In genomic region chr17:74455025-74455585, GRCh38 we compare ENCODE assay signal across 13 cellular contexts. TPM values are rescaled to one million over a fixed set of nuclear protein-coding genes. Genes with fewer than 3 reads are reported as not detected.
DNase-seq lines count a peak whose midpoint lies in the region; ATAC-seq, FAIRE-seq and TF ChIP-seq lines count a peak whose summit lies in the region.
"Had no signal": no experiment of that assay in that cellular context is flagged by ENCODE, and none has a peak within 500 bp of the region (broad histone marks: within the 10 kb centered on the region; RNA-seq: fewer than 3 reads in every experiment).

No MANE protein-coding gene starts in this region.

- TF ChIP-seq CTCF in sigmoid colon (IDR thresholded peaks at IDR 0.05), result no peak

- H3K4me1 ChIP-seq in iPS-20b (ENCODE audit: insufficient read depth, low read length) (peaks cover 17% of the 10 kb centered on the region), sigmoid colon (peaks cover 0 to 29% (median 23%) of the 10 kb centered on the region in 4 donors), SJCRH30 (peaks cover 10% of the 10 kb centered on the region)

- H3K27me3 ChIP-seq in iPS-20b (ENCODE audit: insufficient read depth, low read length), result peaks cover 61% of the 10 kb centered on the region
- no peaks in the 10 kb centered on the region for H3K27me3 ChIP-seq in sigmoid colon
- peaks cover 24% of the 10 kb centered on the region for H3K27me3 ChIP-seq in SJCRH30

- 23 to 60% methylated on average over 16 of the region's 16 CpGs for WGBS in sigmoid colon, 2 donors

- TF ChIP-seq POLR2A in GM12891 (IDR thresholded peaks at IDR 0.05; ENCODE audit: low read depth, low read length) (no peak), sigmoid colon (IDR thresholded peaks at IDR 0.05) (no peak)

- intact Hi-C loops in sigmoid colon (cut with DNase I), result loop anchor here (5.0 kb wide), 1 partner anchor 253 kb away; the partner anchor contains the start of gene RPL38

- DNase-seq in GM12891 (ENCODE audit: insufficient read length, low spot score) (no peak), sigmoid colon (no peak), NCI-H2029 treated with DMSO at 0.1 percent for 48 hours (lab: John Stamatoyannopoulos, UW) (no peak), SJCRH30 (no peak)
- DNase-seq: activated CD4-positive, alpha-beta T cell treated with anti-CD3 and anti-CD28 coated beads, Interleukin-2, amount 50 U/mL, for 48 hours; aorta had no signal

- TF ChIP-seq EP300 in sigmoid colon (IDR thresholded peaks at IDR 0.05), result no peak

- H3K27ac ChIP-seq in angular gyrus (ENCODE audit: low read depth, low read length) (peak overlapping the region; percentile 87), iPS-20b (ENCODE audit: low read length) (no peak overlapping the region), sigmoid colon (peak overlapping the region; percentile 72 to 79 (median 77)), SJCRH30 (no peak overlapping the region)

- no peaks in the 10 kb centered on the region for H3K36me3 ChIP-seq in iPS-20b (ENCODE audit: insufficient read depth, low read depth, low read length)
- H3K36me3 ChIP-seq in sigmoid colon, result no peaks in the 10 kb centered on the region
- no peaks in the 10 kb centered on the region for H3K36me3 ChIP-seq in SJCRH30
- H3K36me3 ChIP-seq: neutrophil had no signal

- peak overlapping the region; percentile 68; the same call in 1 of the 2 replicates for H3K4me3 ChIP-seq in iPS-20b (ENCODE audit: low read length)
- H3K4me3 ChIP-seq in sigmoid colon, result no peak overlapping the region
- no peak overlapping the region for H3K4me3 ChIP-seq in SJCRH30

- H3K9me3 ChIP-seq in iPS-20b (ENCODE audit: insufficient read depth, low read depth, low read length), result no peaks in the 10 kb centered on the region
- no peaks in the 10 kb centered on the region for H3K9me3 ChIP-seq in sigmoid colon
- no peaks in the 10 kb centered on the region for H3K9me3 ChIP-seq in SJCRH30 (replicated peaks)
- H3K9me3 ChIP-seq: neutrophil had no signal

- no peak for ATAC-seq in HG02642 (IDR thresholded peaks at IDR 0.05; ENCODE audit: poor library complexity, unreplicated experiment)
- no peak for ATAC-seq in GM19397 (IDR thresholded peaks at IDR 0.05; ENCODE audit: unreplicated experiment)

- H3K9ac ChIP-seq in iPS-20b (ENCODE audit: low read depth, low read length), result peak overlapping the region; percentile 63; the same call in 1 of the 2 replicates

- FAIRE-seq in GM12891 (lab: Jason Lieb, UNC), result no peak

TF ChIP-seq in GM12891, 5 proteins besides CTCF, POLR2A, EP300 and RAD21:
- no peak for TF ChIP-seq POLR2AphosphoS5 (IDR thresholded peaks at IDR 0.05; ENCODE audit: low read depth, low read length)
- TF ChIP-seq POU2F2 (IDR thresholded peaks at IDR 0.05; ENCODE audit: low read depth, low read length), result peak; percentile 28; the same call in 1 of the 2 replicates

RNA-seq across cellular contexts. Expression of gene CD300A, which starts 11.3 kb away (rescaled TPM):
- 40.2 TPM for polyA plus RNA-seq in GM12891 (2012; ENCODE audit: low read depth, missing spikeins)
- 1 to 10 TPM; 2.9 to 6.9 (median 3.3) TPM for total RNA-seq in sigmoid colon
- polyA plus RNA-seq in sigmoid colon, result 10 to 100 TPM in 2 of 3 donors, 1 to 10 TPM in 1; 4.8 to 33.5 (median 10.9) TPM
- not detected in 2 replicates for total RNA-seq in SJCRH30 (2014; rRNA removed; shearing (Covaris generic))
- total RNA-seq: fibroblast of villous mesenchyme, SK-MEL-5 had no signal

RNA-seq across cellular contexts. Expression of gene GPRC5C, which starts 23.2 kb away (rescaled TPM):
- 7.5 TPM for polyA plus RNA-seq in GM12891 (2012; ENCODE audit: low read depth, missing spikeins)
- 10 to 100 TPM in 3 of 4 donors, 1 to 10 TPM in 1; 6.1 to 16.9 (median 12.7) TPM for total RNA-seq in sigmoid colon
- 10 to 100 TPM; 27.3 to 78.1 (median 40.8) TPM for polyA plus RNA-seq in sigmoid colon
- total RNA-seq in SJCRH30 (2014; rRNA removed; shearing (Covaris generic)), result not detected in 2 replicates

Comparison
In these comparisons a context has a peak if more than half of its experiments do, and no peak if none do; other contexts are left out.
1. H3K27ac ChIP-seq: peak in angular gyrus (single experiment) and sigmoid colon (4 of 4); none in iPS-20b (single experiment) and SJCRH30 (single experiment).